In genomic region chr5:10542151-10542550, GRCh38 we compare ENCODE assay signal across 34 cellular contexts.
"Had no signal": no experiment of that assay in that cellular context is flagged by ENCODE, and none has a peak within 500 bp of the region (broad histone marks: within the 10 kb centered on the region; RNA-seq: fewer than 3 reads in every experiment).

No MANE protein-coding gene starts in this region.

- H3K27ac ChIP-seq: adrenal gland, body of pancreas, breast epithelium, Peyer's patch, SJSA1, VCaP had no signal

- H3K9me3 ChIP-seq: adrenal gland, body of pancreas, breast epithelium, MG63, Peyer's patch, SJSA1 had no signal

- H3K36me3 Mint-ChIP-seq: activated naive CD4-positive, alpha-beta T cell treated with anti-CD3 and anti-CD28 coated beads, Interleukin-2, amount 50 U/mL, for 24 hours; activated naive CD8-positive, alpha-beta T cell treated with anti-CD3 and anti-CD28 coated beads, Interleukin-2, amount 10 ng/mL, durations not matched to agents 7 days and 5 days had no signal

- H3K27me3 ChIP-seq: body of pancreas, MG63, Peyer's patch, SJSA1 had no signal

- H3K4me1 ChIP-seq: adrenal gland, breast epithelium had no signal

- H3K36me3 ChIP-seq: adrenal gland, breast epithelium, MG63, Peyer's patch, SJSA1 had no signal

- H3K4me3 ChIP-seq: adrenal gland, body of pancreas, breast epithelium, MG63, Peyer's patch, SJSA1 had no signal

- H3K9me3 Mint-ChIP-seq: activated B cell treated with CpG ODN at 0.5 μM for 24 hours; activated CD4-positive, alpha-beta T cell treated with anti-CD3 and anti-CD28 coated beads, Interleukin-2, amount 10 ng/mL, durations not matched to agents 24 days and 14 days; activated naive CD4-positive, alpha-beta T cell treated with anti-CD3 and anti-CD28 coated beads, Interleukin-2, amount 50 U/mL, for 24 hours; activated naive CD8-positive, alpha-beta T cell treated with anti-CD3 and anti-CD28 coated beads, Interleukin-2, amount 10 ng/mL, durations not matched to agents 7 days and 5 days; activated T-cell treated with anti-CD3 and anti-CD28 coated beads, Interleukin-2, amount 50 U/mL, for 24 hours; activated T-helper 2 cell treated with anti-CD3 and anti-CD28 coated beads, Interferon-gamma antibody, Interleukin-2, Interleukin-4, amounts not matched to agents 10 μg/mL and 5 μg/mL and 100 μg/mL, durations not matched to agents 14 hours and 24 hours and 36 hours had no signal

- ATAC-seq: activated CD8-positive, alpha-beta T cell treated with anti-CD3 and anti-CD28 coated beads, Interleukin-2, amount 10 ng/mL, durations not matched to agents 7 days and 5 days; body of pancreas; PC-3 had no signal

- H3K4me3 Mint-ChIP-seq: activated B cell treated with CpG ODN at 0.5 μM for 24 hours; activated CD4-positive, alpha-beta T cell treated with anti-CD3 and anti-CD28 coated beads, Interleukin-2, amount 10 ng/mL, durations not matched to agents 24 days and 14 days; activated CD8-positive, alpha-beta T cell treated with anti-CD3 and anti-CD28 coated beads, Interleukin-2, amount 10 ng/mL, durations not matched to agents 7 days and 5 days; activated naive CD4-positive, alpha-beta T cell treated with anti-CD3 and anti-CD28 coated beads, Interleukin-2, amount 50 U/mL, for 24 hours; activated naive CD8-positive, alpha-beta T cell treated with anti-CD3 and anti-CD28 coated beads, Interleukin-2, amount 10 ng/mL, durations not matched to agents 7 days and 5 days; activated T-cell treated with anti-CD3 and anti-CD28 coated beads, Interleukin-2, amount 50 U/mL, for 24 hours had no signal

- H3K27ac Mint-ChIP-seq: activated B cell treated with CpG ODN at 0.5 μM for 24 hours; activated CD4-positive, alpha-beta T cell treated with anti-CD3 and anti-CD28 coated beads, Interleukin-2, amount 10 ng/mL, durations not matched to agents 24 days and 14 days; activated CD8-positive, alpha-beta T cell treated with anti-CD3 and anti-CD28 coated beads, Interleukin-2, amount 10 ng/mL, durations not matched to agents 7 days and 5 days; activated naive CD4-positive, alpha-beta T cell treated with anti-CD3 and anti-CD28 coated beads, Interleukin-2, amount 50 U/mL, for 24 hours; activated naive CD8-positive, alpha-beta T cell treated with anti-CD3 and anti-CD28 coated beads, Interleukin-2, amount 10 ng/mL, durations not matched to agents 7 days and 5 days; activated T-cell treated with anti-CD3 and anti-CD28 coated beads, Interleukin-2, amount 50 U/mL, for 24 hours; activated T-helper 2 cell treated with anti-CD3 and anti-CD28 coated beads, Interferon-gamma antibody, Interleukin-2, Interleukin-4, amounts not matched to agents 10 μg/mL and 5 μg/mL and 100 μg/mL, durations not matched to agents 14 hours and 24 hours and 36 hours had no signal

- DNase-seq: activated B cell treated with CpG ODN at 0.5 μM for 24 hours; activated CD4-positive, alpha-beta T cell treated with anti-CD3 and anti-CD28 coated beads for 1 hour; activated CD4-positive, alpha-beta T cell treated with anti-CD3 and anti-CD28 coated beads, Interleukin-2, amount 10 ng/mL, durations not matched to agents 24 days and 14 days; activated CD4-positive, alpha-beta T cell treated with anti-CD3 and anti-CD28 coated beads, Interleukin-2, amount 50 U/mL, for 4 hours; activated CD8-positive, alpha-beta T cell treated with anti-CD3 and anti-CD28 coated beads, Interleukin-2, amount 10 ng/mL, durations not matched to agents 7 days and 5 days; activated gamma-delta T cell; activated naive CD4-positive, alpha-beta T cell treated with Interleukin-2 at 50 U/mL for 16 hours; activated naive CD8-positive, alpha-beta T cell treated with anti-CD3 and anti-CD28 coated beads, Interleukin-2, amount 10 ng/mL, durations not matched to agents 7 days and 5 days; activated T-cell treated with anti-CD3 and anti-CD28 coated beads, Interleukin-2, amount 50 U/mL, for 24 hours; adrenal gland; body of pancreas; Kasumi-1; KG1; MG63; NCI-H1048; NCI-H1105 treated with DMSO at 0.1 percent for 48 hours; NCI-H1436; NCI-H1694; NCI-H1930; NCI-H345; NCI-H524 treated with DMSO at 0.1 percent for 48 hours; PC-3; Peyer's patch; RPMI8226; SHP77 treated with DMSO at 0.1 percent for 48 hours; SW 1271; T-helper 1 cell; T-helper 2 cell; T-helper 9 cell had no signal
